Comparison of ENCODE assay signal across 25 cellular contexts in genomic region chr5:78562719-78563330, GRCh38.
A peak's percentile ranks its signal among the peaks of the same experiment; 100 is the strongest.
DNase-seq lines count a peak whose midpoint lies in the region; FAIRE-seq and TF ChIP-seq lines count a peak whose summit lies in the region.
"Had no signal": no experiment of that assay in that cellular context is flagged by ENCODE, and none has a peak within 500 bp of the region (broad histone marks: within the 10 kb centered on the region; RNA-seq: fewer than 3 reads in every experiment).

No MANE protein-coding gene starts in this region.

- no peak overlapping the region for H2AK5ac ChIP-seq in H9 (ENCODE audit: insufficient read length, low read length)

- H3K14ac ChIP-seq in H9 (ENCODE audit: insufficient read depth, low read length), result no peak overlapping the region

- WGBS in H9 (ENCODE audit: extremely low coverage, insufficient read length, low lambda C conversion rate), result no CpG with 5 or more reads among the region's 3 CpGs

- H2BK15ac ChIP-seq in H9 (ENCODE audit: low read depth, low read length), result no peak overlapping the region

- H3K27ac Mint-ChIP-seq in H9 (peak overlapping the region in 2 of 3 experiments; percentile 81 to 92; a peak in 3 of 7 replicates), astrocyte (ENCODE audit: unreplicated experiment) (peak overlapping the region; percentile 53), mesothelial cell of epicardium (peak overlapping the region; percentile 43)
- H3K27ac Mint-ChIP-seq: activated CD4-positive, alpha-beta T cell treated with anti-CD3 and anti-CD28 coated beads, Interleukin-2, amount 10 ng/mL, durations not matched to agents 7 days and 5 days; activated naive CD4-positive, alpha-beta T cell treated with anti-CD3 and anti-CD28 coated beads, Interleukin-2, amount 50 U/mL, for 72 hours; progenitor cell of endocrine pancreas had no signal

- H4K5ac ChIP-seq in H9 (ENCODE audit: insufficient read length, low read depth, low read length), result no peak overlapping the region

- H3K23ac ChIP-seq in H9 (ENCODE audit: insufficient read length, low read depth, low read length), result no peak overlapping the region

- H3K27ac ChIP-seq in H9 (ENCODE audit: insufficient read length, low read depth, low read length) (no peak overlapping the region), astrocyte (ENCODE audit: low read depth, low read length) (no peak overlapping the region)
- H3K27ac ChIP-seq: HL-60, left ventricle myocardium inferior, Peyer's patch, VCaP had no signal

- H3K4me3 ChIP-seq in astrocyte (ENCODE audit: insufficient read depth, low read depth, low read length), result no peak overlapping the region
- H3K4me3 ChIP-seq: GM12878, left ventricle myocardium inferior, Peyer's patch, tibial nerve had no signal

- H4K91ac ChIP-seq in H9 (ENCODE audit: insufficient read length, low read depth, low read length), result no peak overlapping the region

- H3K9ac ChIP-seq in H9 (ENCODE audit: extremely low read depth, insufficient read length, low read length) (no peak overlapping the region), astrocyte (ENCODE audit: low read length) (no peak overlapping the region)

- H2AFZ ChIP-seq in H9 (ENCODE audit: low read length) (no peak overlapping the region), astrocyte (ENCODE audit: low read depth, low read length) (no peak overlapping the region)

- H4K20me1 ChIP-seq in H9 (ENCODE audit: control insufficient read depth, insufficient read depth, insufficient read length) (no peaks in the 10 kb centered on the region), astrocyte (ENCODE audit: insufficient read depth, low read length) (peaks cover 14% of the 10 kb centered on the region)

- H3K79me2 ChIP-seq in H9 (ENCODE audit: insufficient read depth, low read length) (no peaks in the 10 kb centered on the region), astrocyte (ENCODE audit: insufficient read depth, low read length) (peaks cover 34% of the 10 kb centered on the region)

- no peak overlapping the region for H3K4ac ChIP-seq in H9 (ENCODE audit: low read depth, low read length)

- no peaks in the 10 kb centered on the region for H3K9me3 Mint-ChIP-seq in H9
- H3K9me3 Mint-ChIP-seq in astrocyte (ENCODE audit: unreplicated experiment), result no peaks in the 10 kb centered on the region
- peaks cover 5% of the 10 kb centered on the region for H3K9me3 Mint-ChIP-seq in mesothelial cell of epicardium
- H3K9me3 Mint-ChIP-seq: activated CD4-positive, alpha-beta T cell treated with anti-CD3 and anti-CD28 coated beads, Interleukin-2, amount 10 ng/mL, durations not matched to agents 7 days and 5 days; activated naive CD4-positive, alpha-beta T cell treated with anti-CD3 and anti-CD28 coated beads, Interleukin-2, amount 50 U/mL, for 72 hours; endodermal cell had no signal

- H3K36me3 Mint-ChIP-seq in H9 (ENCODE audit: insufficient read depth in 1 of 3, low read depth in 3 of 3) (peaks cover 0 to 20% (median 5%) of the 10 kb centered on the region in 3 experiments; a peak in 4 of 7 replicates), astrocyte (ENCODE audit: low read depth, unreplicated experiment) (no peaks in the 10 kb centered on the region), mesothelial cell of epicardium (peaks cover 23% of the 10 kb centered on the region)
- H3K36me3 Mint-ChIP-seq: activated naive CD4-positive, alpha-beta T cell treated with anti-CD3 and anti-CD28 coated beads, Interleukin-2, amount 50 U/mL, for 72 hours had no signal

- H3K4me1 ChIP-seq in H9 (ENCODE audit: insufficient read depth, low read length) (no peaks in the 10 kb centered on the region), astrocyte (ENCODE audit: insufficient read depth, low read length) (peaks cover 12% of the 10 kb centered on the region)
- H3K4me1 ChIP-seq: Peyer's patch had no signal

- no peaks in the 10 kb centered on the region for H3K36me3 ChIP-seq in astrocyte (ENCODE audit: insufficient read depth, low read length)
- H3K36me3 ChIP-seq: left ventricle myocardium inferior, Peyer's patch, tibial nerve had no signal

- no peak overlapping the region for H3T11ph ChIP-seq in H9 (ENCODE audit: low read length)

- H2BK12ac ChIP-seq in H9 (ENCODE audit: insufficient read length, low read depth, low read length), result no peak overlapping the region

- H2BK120ac ChIP-seq in H9 (ENCODE audit: low read depth, low read length, poor library complexity, severe bottlenecking), result no peak overlapping the region

- H3K27me3 ChIP-seq in H9 (ENCODE audit: insufficient read depth, low read length) (no peaks in the 10 kb centered on the region), astrocyte (ENCODE audit: insufficient read depth, low read length) (no peaks in the 10 kb centered on the region)
- H3K27me3 ChIP-seq: Peyer's patch, tibial nerve had no signal

- H3K4me3 Mint-ChIP-seq in H9 (no peak overlapping the region), astrocyte (ENCODE audit: unreplicated experiment) (no peak overlapping the region), mesothelial cell of epicardium (no peak overlapping the region)
- H3K4me3 Mint-ChIP-seq: activated CD4-positive, alpha-beta T cell treated with anti-CD3 and anti-CD28 coated beads, Interleukin-2, amount 10 ng/mL, durations not matched to agents 7 days and 5 days; endodermal cell had no signal

- TF ChIP-seq CTCF in H9 (conservative IDR thresholded peaks at IDR 0.05) (no peak), astrocyte (IDR thresholded peaks at IDR 0.05; ENCODE audit: insufficient read depth, low read depth, low read length) (no peak), mesothelial cell of epicardium (IDR thresholded peaks at IDR 0.05; ENCODE audit: unreplicated experiment) (no peak)

- no peak overlapping the region for H4K8ac ChIP-seq in H9 (replicated peaks; ENCODE audit: insufficient read length, low read depth, low read length)

- H3K4me2 ChIP-seq in H9 (ENCODE audit: insufficient read depth, insufficient read length, low read length) (no peak overlapping the region), astrocyte (ENCODE audit: low read length) (no peak overlapping the region)

- FAIRE-seq in astrocyte (lab: Jason Lieb, UNC), result no peak
- FAIRE-seq: GM12878, islet of Langerhans had no signal

- DNase-seq in D341Med (ENCODE audit: low spot score) (peak; percentile 64), H9 (peak; percentile 8), astrocyte (ENCODE audit: low read depth) (no peak), mesothelial cell of epicardium (ENCODE audit: low spot score in 2 of 2, unreplicated experiment in 2 of 2) (no peak), islet precursor cell (no peak), MV-4-11 (lab: John Stamatoyannopoulos, UW) (no peak)
- no peak for DNase-seq in stimulated activated CD4-positive, alpha-beta T cell treated with anti-CD3 and anti-CD28 coated beads, Interleukin-2, amount 100 ng/mL, for 24 hours
- DNase-seq: activated CD4-positive, alpha-beta T cell treated with anti-CD3 and anti-CD28 coated beads, Interleukin-2, amount 10 ng/mL, durations not matched to agents 7 days and 5 days; amygdala; DMS153; endodermal cell; Kasumi-1; left ventricle myocardium inferior; NCI-H510A treated with DMSO at 0.1 percent for 48 hours; Peyer's patch; SHP77 treated with DMSO at 0.1 percent for 48 hours; stimulated activated CD4-positive, alpha-beta T cell treated with anti-CD3 and anti-CD28 coated beads, Interleukin-4, amount 100 ng/mL, for 4 hours; T-helper 9 cell had no signal

- H3K79me1 ChIP-seq in H9 (ENCODE audit: insufficient read depth, low read depth, low read length, poor library complexity, severe bottlenecking), result no peaks in the 10 kb centered on the region

- H3K56ac ChIP-seq in H9 (ENCODE audit: insufficient read length, low read depth, low read length), result no peak overlapping the region

- H3K18ac ChIP-seq in H9 (ENCODE audit: insufficient read length, low read depth, low read length), result no peak overlapping the region

- no peak overlapping the region for H2BK5ac ChIP-seq in H9 (ENCODE audit: insufficient read length, low read length)

- H2BK20ac ChIP-seq in H9 (ENCODE audit: low read depth, low read length, poor library complexity, severe bottlenecking), result no peak overlapping the region

- H3K9me3 ChIP-seq in H9 (ENCODE audit: control insufficient read depth, low read depth, low read length) (no peaks in the 10 kb centered on the region), astrocyte (ENCODE audit: insufficient read depth, low read depth, low read length) (no peaks in the 10 kb centered on the region)
- H3K9me3 ChIP-seq: Peyer's patch, tibial nerve had no signal

- H3K27me3 Mint-ChIP-seq in H9 (ENCODE audit: low read depth), result no peaks in the 10 kb centered on the region
- H3K27me3 Mint-ChIP-seq in astrocyte (ENCODE audit: low read depth, unreplicated experiment), result no peaks in the 10 kb centered on the region
- no peaks in the 10 kb centered on the region for H3K27me3 Mint-ChIP-seq in mesothelial cell of epicardium (ENCODE audit: low read depth)
- H3K27me3 Mint-ChIP-seq: progenitor cell of endocrine pancreas had no signal

- peaks cover 7 to 13% of the 10 kb centered on the region in 2 experiments for H3K4me1 Mint-ChIP-seq in H9
- H3K4me1 Mint-ChIP-seq in astrocyte (ENCODE audit: low read depth, unreplicated experiment), result peaks cover 11% of the 10 kb centered on the region
- H3K4me1 Mint-ChIP-seq in mesothelial cell of epicardium, result peaks cover 16% of the 10 kb centered on the region
- H3K4me1 Mint-ChIP-seq: activated CD4-positive, alpha-beta T cell treated with anti-CD3 and anti-CD28 coated beads, Interleukin-2, amount 10 ng/mL, durations not matched to agents 7 days and 5 days had no signal

- no peaks in the 10 kb centered on the region for H3K23me2 ChIP-seq in H9 (ENCODE audit: insufficient read length, low read depth, low read length, poor library complexity, severe bottlenecking)

Comparison
In these comparisons a context has a peak if more than half of its experiments do, and no peak if none do; other contexts are left out.
1. DNase-seq: peak in D341Med (single experiment) and H9 (single experiment); none in astrocyte (single experiment), mesothelial cell of epicardium (0 of 2), islet precursor cell (single experiment), MV-4-11 (single experiment) and stimulated activated CD4-positive, alpha-beta T cell treated with anti-CD3 and anti-CD28 coated beads, Interleukin-2, amount 100 ng/mL, for 24 hours (0 of 2).
2. Peak in every context shown above with its lines, with median percentiles within 50 percentile points of each other: H3K27ac Mint-ChIP-seq.